2 cellular contexts compared by ENCODE assay signal in the genomic region with DNA sequence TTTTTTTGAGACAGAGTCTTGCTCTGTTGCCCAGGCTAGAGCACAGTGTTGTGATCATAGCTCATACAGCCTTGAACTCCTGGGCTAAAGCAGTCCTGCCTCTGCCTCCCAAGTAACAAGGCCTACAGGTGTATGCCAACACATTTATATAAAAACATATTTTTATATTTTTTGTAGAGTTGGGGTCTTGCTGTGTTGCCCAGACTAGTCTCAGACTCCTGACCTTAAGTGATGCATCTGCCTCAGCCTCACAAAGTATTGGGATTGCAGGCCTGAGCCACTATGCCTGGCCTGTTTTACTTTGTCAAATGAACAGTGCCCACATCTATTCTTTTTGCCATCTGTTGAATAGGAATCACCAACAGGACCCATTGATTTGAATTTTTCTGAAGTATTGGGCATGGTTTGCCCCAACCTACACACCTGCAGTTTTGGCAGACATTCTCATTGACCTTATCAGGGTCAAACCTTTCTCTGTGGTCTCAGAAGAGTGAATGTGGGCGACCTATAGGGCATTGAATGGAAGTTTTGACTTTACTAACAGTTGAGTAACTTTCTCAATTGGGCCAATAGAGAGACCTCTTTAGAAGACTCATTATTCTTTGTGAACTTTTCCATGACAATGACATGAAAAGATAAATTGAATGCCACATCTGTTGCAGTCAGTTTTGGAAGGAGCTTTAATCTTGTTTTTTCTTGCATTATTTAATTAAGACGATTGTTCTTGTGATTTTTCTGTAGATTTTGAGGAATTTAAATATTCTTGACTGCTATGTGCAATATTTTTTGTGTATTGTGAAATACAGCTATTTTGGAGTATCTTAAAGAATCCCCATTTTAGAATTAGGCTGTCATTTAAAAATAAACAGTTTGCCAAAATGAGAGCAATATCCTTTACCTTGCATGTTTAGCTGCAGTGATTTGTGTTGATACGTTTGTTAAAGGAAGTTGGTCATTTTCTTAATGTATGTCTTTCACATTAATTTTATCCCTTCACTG.
TF ChIP-seq lines count a peak whose summit lies in the region.

No MANE protein-coding gene starts in this region.

TF ChIP-seq in SK-N-SH, 30 proteins besides CTCF, POLR2A, EP300 and RAD21 (continued from another document):
- TF ChIP-seq USF1 (IDR thresholded peaks at IDR 0.05; ENCODE audit: borderline replicate concordance, low read depth) (no peak), FOSL2 (IDR thresholded peaks at IDR 0.05; ENCODE audit: borderline replicate concordance, low read depth) (no peak), MAX (IDR thresholded peaks at IDR 0.05; ENCODE audit: low read depth) (no peak), NRF1 (IDR thresholded peaks at IDR 0.05; ENCODE audit: low read depth, low read length) (no peak), FOXJ3 (CRISPR knock-in tag; IDR thresholded peaks at IDR 0.05) (no peak), RFX5 (IDR thresholded peaks at IDR 0.05; ENCODE audit: low read length) (no peak), GATA2 (CRISPR knock-in tag; IDR thresholded peaks at IDR 0.05) (no peak), FOXM1 (IDR thresholded peaks at IDR 0.05; ENCODE audit: low read depth) (no peak), TEAD4 (IDR thresholded peaks at IDR 0.05; ENCODE audit: borderline replicate concordance, insufficient read depth) (no peak), RCOR1 (IDR thresholded peaks at IDR 0.05; ENCODE audit: low read length) (no peak), SMC3 (IDR thresholded peaks at IDR 0.05; ENCODE audit: low read depth, low read length) (no peak)
- TF ChIP-seq, protein P1, sequence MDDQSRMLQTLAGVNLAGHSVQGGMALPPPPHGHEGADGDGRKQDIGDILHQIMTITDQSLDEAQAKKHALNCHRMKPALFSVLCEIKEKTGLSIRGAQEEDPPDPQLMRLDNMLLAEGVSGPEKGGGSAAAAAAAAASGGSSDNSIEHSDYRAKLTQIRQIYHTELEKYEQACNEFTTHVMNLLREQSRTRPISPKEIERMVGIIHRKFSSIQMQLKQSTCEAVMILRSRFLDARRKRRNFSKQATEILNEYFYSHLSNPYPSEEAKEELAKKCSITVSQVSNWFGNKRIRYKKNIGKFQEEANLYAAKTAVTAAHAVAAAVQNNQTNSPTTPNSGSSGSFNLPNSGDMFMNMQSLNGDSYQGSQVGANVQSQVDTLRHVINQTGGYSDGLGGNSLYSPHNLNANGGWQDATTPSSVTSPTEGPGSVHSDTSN (IDR thresholded peaks at IDR 0.05), result no peak

TF ChIP-seq in SK-N-SH treated with all-trans-retinoic acid at 6 μM for 48 hours, 23 proteins besides CTCF, POLR2A, EP300 and RAD21 (continued from another document):
- TF ChIP-seq CREB5 (CRISPR knock-in tag; IDR thresholded peaks at IDR 0.05; ENCODE audit: low read depth) (no peak), PPARA (CRISPR knock-in tag; IDR thresholded peaks at IDR 0.05; ENCODE audit: borderline replicate concordance) (no peak), CSRNP3 (CRISPR knock-in tag; IDR thresholded peaks at IDR 0.05) (no peak), CSDC2 (CRISPR knock-in tag; IDR thresholded peaks at IDR 0.05) (no peak), GLIS3 (CRISPR knock-in tag; IDR thresholded peaks at IDR 0.05) (no peak), ZNF70 (CRISPR knock-in tag; IDR thresholded peaks at IDR 0.05) (no peak), TOX (CRISPR knock-in tag; IDR thresholded peaks at IDR 0.05; ENCODE audit: borderline replicate concordance) (no peak), ISL1 (CRISPR knock-in tag; IDR thresholded peaks at IDR 0.05) (no peak), RARB (CRISPR knock-in tag; IDR thresholded peaks at IDR 0.05) (no peak), ZC3H10 (CRISPR knock-in tag; IDR thresholded peaks at IDR 0.05) (no peak)
